Comparison of ENCODE assay signal across 10 cellular contexts in genomic region chr13:36815069-36815468, GRCh38. TPM values are rescaled to one million over a fixed set of nuclear protein-coding genes. Genes with fewer than 3 reads are reported as not detected.
DNase-seq lines count a peak whose midpoint lies in the region; ATAC-seq lines count a peak whose summit lies in the region.
"Had no signal": no experiment of that assay in that cellular context is flagged by ENCODE, and none has a peak within 500 bp of the region (broad histone marks: within the 10 kb centered on the region; RNA-seq: fewer than 3 reads in every experiment).

No MANE protein-coding gene starts in this region.

- H3K27ac Mint-ChIP-seq in immature natural killer cell = no peak overlapping the region

- no peaks in the 10 kb centered on the region for H3K9me3 Mint-ChIP-seq in immature natural killer cell
- H3K9me3 Mint-ChIP-seq: central memory CD8-positive, alpha-beta T cell had no signal

- DNase-seq in COLO668 (lab: John Stamatoyannopoulos, UW; ENCODE audit: unreplicated experiment) (peak; percentile 39), SK-MEL-5 (ENCODE audit: low read depth, low spot score) (peak; percentile 53), immature natural killer cell (peak in 2 of 3 donors; percentile 4 to 7), kidney glomerular epithelial cell (lab: John Stamatoyannopoulos, UW) (no peak)
- DNase-seq: left colon; stimulated activated CD4-positive, alpha-beta T cell treated with anti-CD3 and anti-CD28 coated beads, Interleukin-4, amount 100 ng/mL, for 4 hours had no signal

- ATAC-seq in GM19351 (IDR thresholded peaks at IDR 0.05; ENCODE audit: unreplicated experiment) (peak; percentile 23), HG03095 (IDR thresholded peaks at IDR 0.05; ENCODE audit: unreplicated experiment) (no peak), GM18870 (IDR thresholded peaks at IDR 0.05; ENCODE audit: unreplicated experiment) (no peak)
- ATAC-seq: left colon had no signal

- H3K4me3 Mint-ChIP-seq in immature natural killer cell = no peak overlapping the region
- H3K4me3 Mint-ChIP-seq: central memory CD8-positive, alpha-beta T cell had no signal

- no peaks in the 10 kb centered on the region for H3K36me3 Mint-ChIP-seq in immature natural killer cell

- peaks cover 15 to 27% (median 19%) of the 10 kb centered on the region in 3 donors for H3K27me3 Mint-ChIP-seq in immature natural killer cell (ENCODE audit: low read depth in 3 of 3)

- H3K4me1 Mint-ChIP-seq in immature natural killer cell = peaks cover 15 to 19% of the 10 kb centered on the region in 2 donors

- in situ Hi-C loops in SK-MEL-5 (cut with HindIII; ENCODE audit: low pct_unique_long_range_greater_than_20kb, low sequenced_read_pairs) = no loop called here

RNA-seq across cellular contexts. Expression of gene RFXAP, which starts 4.0 kb away (rescaled TPM):
- total RNA-seq in SK-MEL-5 (2014; rRNA removed; shearing (Covaris generic)) = 1.1 and 1.2 TPM in 2 replicates
- 7.4 and 8.6 TPM in 2 replicates for polyA plus RNA-seq in SK-MEL-5 (2015; cell fraction: cytosol; rRNA removed)
- polyA plus RNA-seq in SK-MEL-5 (2015; cell fraction: nucleus; rRNA removed) = 19.9 and 25.4 TPM in 2 replicates
- 1 to 10 TPM; 2.6 to 4.8 (median 4.3) TPM for polyA plus RNA-seq in immature natural killer cell
